14 cellular contexts compared by ENCODE assay signal in genomic region chr14:68771631-68772030, GRCh38. TPM values are rescaled to one million over a fixed set of nuclear protein-coding genes. Genes with fewer than 3 reads are reported as not detected.
A peak's percentile ranks its signal among the peaks of the same experiment; 100 is the strongest.
DNase-seq lines count a peak whose midpoint lies in the region; ATAC-seq and TF ChIP-seq lines count a peak whose summit lies in the region.
"Had no signal": no experiment of that assay in that cellular context is flagged by ENCODE, and none has a peak within 500 bp of the region (broad histone marks: within the 10 kb centered on the region; RNA-seq: fewer than 3 reads in every experiment).

No MANE protein-coding gene starts in this region.

- H3K9ac ChIP-seq in skeletal muscle tissue (ENCODE audit: low read depth in 1 of 3, low read length in 3 of 3): no peak overlapping the region

- ATAC-seq in activated naive CD4-positive, alpha-beta T cell treated with anti-CD3 and anti-CD28 coated beads, Interleukin-2, amount 50 U/mL, for 72 hours: peak in 1 of 2 donors; percentile 62
- no peak for ATAC-seq in HG03378 (IDR thresholded peaks at IDR 0.05; ENCODE audit: unreplicated experiment)
- ATAC-seq in GM19463 (IDR thresholded peaks at IDR 0.05; ENCODE audit: unreplicated experiment): no peak

- peaks cover 29% of the 10 kb centered on the region for H3K4me1 ChIP-seq in left ventricle myocardium inferior
- H3K4me1 ChIP-seq in skeletal muscle tissue (ENCODE audit: control insufficient read depth in 3 of 3, insufficient read depth in 3 of 3, low read length in 3 of 3): peaks cover 6% of the 10 kb centered on the region in 3 donors

- peaks cover 3 to 15% of the 10 kb centered on the region in 2 donors for H3K9me3 Mint-ChIP-seq in activated naive CD4-positive, alpha-beta T cell treated with anti-CD3 and anti-CD28 coated beads, Interleukin-2, amount 50 U/mL, for 72 hours

- intact Hi-C loops in left ventricle myocardium inferior (cut with micrococcal nuclease): no loop called here

- no peak for TF ChIP-seq CTCF in left ventricle myocardium inferior (IDR thresholded peaks at IDR 0.05; ENCODE audit: borderline replicate concordance)

- DNase-seq in KG1 (lab: John Stamatoyannopoulos, UW) (peak; percentile 50), left ventricle myocardium inferior (peak; percentile 56), HuH-7 (ENCODE audit: low spot score) (no peak), CD1c-positive myeloid dendritic cell (ENCODE audit: extremely low spot score) (no peak)
- peak; percentile 13 to 52 for DNase-seq in activated naive CD4-positive, alpha-beta T cell treated with anti-CD3 and anti-CD28 coated beads, Interleukin-2, amount 50 U/mL, for 72 hours (ENCODE audit: low spot score in 2 of 2)
- DNase-seq: amniotic stem cell; HCEC 1CT; mesendoderm; NCI-H1048; stimulated activated naive CD4-positive, alpha-beta T cell treated with Interleukin-2 at 50 U/mL for 16 hours had no signal

- H3K36me3 ChIP-seq in left ventricle myocardium inferior (no peaks in the 10 kb centered on the region), skeletal muscle tissue (ENCODE audit: control insufficient read depth in 3 of 3, insufficient read depth in 3 of 3, low read length in 3 of 3) (no peaks in the 10 kb centered on the region)

- no peak overlapping the region for H3K4me3 ChIP-seq in left ventricle myocardium inferior
- H3K4me3 ChIP-seq in skeletal muscle tissue (ENCODE audit: low read length in 3 of 3): no peak overlapping the region
- H3K4me3 ChIP-seq: smooth muscle cell had no signal

- peaks cover 4 to 35% of the 10 kb centered on the region in 2 donors for H3K36me3 Mint-ChIP-seq in activated naive CD4-positive, alpha-beta T cell treated with anti-CD3 and anti-CD28 coated beads, Interleukin-2, amount 50 U/mL, for 72 hours

- H3K9me3 ChIP-seq in left ventricle myocardium inferior (replicated peaks) (peaks cover 12% of the 10 kb centered on the region), skeletal muscle tissue (ENCODE audit: control insufficient read depth in 3 of 3, low read length in 3 of 3) (peaks cover 0 to 3% (median 0%) of the 10 kb centered on the region in 3 donors)

- H3K27ac Mint-ChIP-seq in activated naive CD4-positive, alpha-beta T cell treated with anti-CD3 and anti-CD28 coated beads, Interleukin-2, amount 50 U/mL, for 72 hours: peak overlapping the region; percentile 73 to 82

- no peaks in the 10 kb centered on the region for H3K27me3 ChIP-seq in left ventricle myocardium inferior (ENCODE audit: low read depth)
- H3K27me3 ChIP-seq in skeletal muscle tissue (ENCODE audit: control insufficient read depth in 3 of 3, insufficient read depth in 3 of 3, low read length in 3 of 3): no peaks in the 10 kb centered on the region

- H3K27ac ChIP-seq in left ventricle myocardium inferior (replicated peaks): peak overlapping the region; percentile 88
- peak overlapping the region; percentile 31 for H3K27ac ChIP-seq in skeletal muscle tissue (ENCODE audit: low read depth, low read length)

RNA-seq across cellular contexts. Expression of gene ZFP36L1, which starts 21.2 kb away (rescaled TPM):
- 100 to 1,000 TPM in 1 of 2 donors, 10 to 100 TPM in 1; 73.4 to 158 TPM for total RNA-seq in activated naive CD4-positive, alpha-beta T cell treated with anti-CD3 and anti-CD28 coated beads, Interleukin-2, amount 50 U/mL, for 72 hours
- total RNA-seq in left ventricle myocardium inferior: 48.0 TPM
- total RNA-seq in skeletal muscle tissue: 27.7 TPM

Comparison
In these comparisons a context has a peak if more than half of its experiments do, and no peak if none do; other contexts are left out.
1. DNase-seq: peak in KG1 (single experiment), activated naive CD4-positive, alpha-beta T cell treated with anti-CD3 and anti-CD28 coated beads, Interleukin-2, amount 50 U/mL, for 72 hours (2 of 2) and left ventricle myocardium inferior (single experiment); none in HuH-7 (single experiment) and CD1c-positive myeloid dendritic cell (single experiment).